ENCODE assay signal across 24 cellular contexts in genomic region chr1:65994223-65994622, GRCh38.
"Had no signal": no experiment of that assay in that cellular context is flagged by ENCODE, and none has a peak within 500 bp of the region (broad histone marks: within the 10 kb centered on the region; RNA-seq: fewer than 3 reads in every experiment).

No MANE protein-coding gene starts in this region.

- H3K4me1 Mint-ChIP-seq: activated CD4-positive, alpha-beta memory T cell treated with anti-CD3 and anti-CD28 coated beads, Interleukin-2, amount 10 ng/mL, durations not matched to agents 7 days and 5 days; activated CD4-positive, alpha-beta T cell treated with anti-CD3 and anti-CD28 coated beads, Interleukin-2, amount 10 ng/mL, durations not matched to agents 24 days and 14 days; activated naive CD8-positive, alpha-beta T cell treated with anti-CD3 and anti-CD28 coated beads, Interleukin-2, amount 50 U/mL, for 24 hours; central memory CD8-positive, alpha-beta T cell; memory B cell; stimulated activated memory B cell treated with anti-CD40 and anti-IgM and Interleukin-4, amounts not matched to agents 10 μg/mL and 1 μg/mL and 100 μg/mL, for 72 hours; T-helper 17 cell had no signal

- H3K36me3 ChIP-seq: brain microvascular endothelial cell, esophagus muscularis mucosa, stomach, upper lobe of left lung had no signal

- ATAC-seq: activated CD4-positive, CD25-positive, alpha-beta regulatory T cell treated with anti-CD3 and anti-CD28 coated beads, Interleukin-2, amount 50 U/mL, for 24 hours; activated naive CD8-positive, alpha-beta T cell treated with anti-CD3 and anti-CD28 coated beads, Interleukin-2, amount 50 U/mL, for 24 hours; left cardiac atrium; natural killer cell treated with Interleukin-12 subunit alpha and Interleukin-12 subunit beta and Interleukin-15 and Interleukin-18, amount 100 ng/mL, for 72 hours; sciatic nerve; stimulated activated memory B cell treated with anti-CD40 and anti-IgM and Interleukin-4, amounts not matched to agents 10 μg/mL and 1 μg/mL and 100 μg/mL, for 72 hours; T-helper 17 cell had no signal

- H3K27ac Mint-ChIP-seq: activated CD4-positive, alpha-beta memory T cell treated with anti-CD3 and anti-CD28 coated beads, Interleukin-2, amount 10 ng/mL, durations not matched to agents 7 days and 5 days; activated CD4-positive, alpha-beta T cell treated with anti-CD3 and anti-CD28 coated beads, Interleukin-2, amount 10 ng/mL, durations not matched to agents 24 days and 14 days; activated naive CD8-positive, alpha-beta T cell treated with anti-CD3 and anti-CD28 coated beads, Interleukin-2, amount 50 U/mL, for 24 hours; memory B cell; natural killer cell treated with Interleukin-12 subunit alpha and Interleukin-12 subunit beta and Interleukin-15 and Interleukin-18, amount 100 ng/mL, for 72 hours; stimulated activated memory B cell treated with anti-CD40 and anti-IgM and Interleukin-4, amounts not matched to agents 10 μg/mL and 1 μg/mL and 100 μg/mL, for 72 hours; T-helper 17 cell had no signal

- H3K9me3 Mint-ChIP-seq: activated CD4-positive, alpha-beta memory T cell treated with anti-CD3 and anti-CD28 coated beads, Interleukin-2, amount 10 ng/mL, durations not matched to agents 7 days and 5 days; activated CD4-positive, alpha-beta T cell treated with anti-CD3 and anti-CD28 coated beads, Interleukin-2, amount 10 ng/mL, durations not matched to agents 24 days and 14 days; activated naive CD8-positive, alpha-beta T cell treated with anti-CD3 and anti-CD28 coated beads, Interleukin-2, amount 50 U/mL, for 24 hours; central memory CD8-positive, alpha-beta T cell; memory B cell; natural killer cell treated with Interleukin-12 subunit alpha and Interleukin-12 subunit beta and Interleukin-15 and Interleukin-18, amount 100 ng/mL, for 72 hours; stimulated activated memory B cell treated with anti-CD40 and anti-IgM and Interleukin-4, amounts not matched to agents 10 μg/mL and 1 μg/mL and 100 μg/mL, for 72 hours had no signal

- H3K9me3 ChIP-seq: esophagus muscularis mucosa, stomach, testis, upper lobe of left lung had no signal

- H3K27ac ChIP-seq: brain microvascular endothelial cell, esophagus muscularis mucosa, stomach, testis, upper lobe of left lung, VCaP had no signal

- H3K4me3 Mint-ChIP-seq: activated CD4-positive, alpha-beta memory T cell treated with anti-CD3 and anti-CD28 coated beads, Interleukin-2, amount 10 ng/mL, durations not matched to agents 7 days and 5 days; activated CD4-positive, alpha-beta T cell treated with anti-CD3 and anti-CD28 coated beads, Interleukin-2, amount 10 ng/mL, durations not matched to agents 24 days and 14 days; activated naive CD8-positive, alpha-beta T cell treated with anti-CD3 and anti-CD28 coated beads, Interleukin-2, amount 50 U/mL, for 24 hours; central memory CD8-positive, alpha-beta T cell; memory B cell; natural killer cell treated with Interleukin-12 subunit alpha and Interleukin-12 subunit beta and Interleukin-15 and Interleukin-18, amount 100 ng/mL, for 72 hours; stimulated activated memory B cell treated with anti-CD40 and anti-IgM and Interleukin-4, amounts not matched to agents 10 μg/mL and 1 μg/mL and 100 μg/mL, for 72 hours; T-helper 17 cell had no signal

- H3K4me3 ChIP-seq: esophagus muscularis mucosa, stomach, testis, upper lobe of left lung had no signal

- H3K36me3 Mint-ChIP-seq: memory B cell; natural killer cell treated with Interleukin-12 subunit alpha and Interleukin-12 subunit beta and Interleukin-15 and Interleukin-18, amount 100 ng/mL, for 72 hours; stimulated activated memory B cell treated with anti-CD40 and anti-IgM and Interleukin-4, amounts not matched to agents 10 μg/mL and 1 μg/mL and 100 μg/mL, for 72 hours had no signal

- H3K27me3 ChIP-seq: brain microvascular endothelial cell, esophagus muscularis mucosa, stomach, testis, upper lobe of left lung had no signal

- H3K4me1 ChIP-seq: esophagus muscularis mucosa, testis, upper lobe of left lung had no signal

- DNase-seq: activated CD4-positive, alpha-beta memory T cell treated with anti-CD3 and anti-CD28 coated beads, Interleukin-2, amount 10 ng/mL, durations not matched to agents 7 days and 5 days; activated CD4-positive, alpha-beta T cell treated with anti-CD3 and anti-CD28 coated beads, Interleukin-2, amount 10 ng/mL, durations not matched to agents 24 days and 14 days; activated effector memory CD4-positive, alpha-beta T cell treated with anti-CD3 and anti-CD28 coated beads, Interleukin-2, amount 50 U/mL, for 16 hours; activated naive CD4-positive, alpha-beta T cell treated with anti-CD3 and anti-CD28 coated beads, Interleukin-2, amount 50 U/mL, for 16 hours; activated naive CD8-positive, alpha-beta T cell treated with anti-CD3 and anti-CD28 coated beads, Interleukin-2, amount 50 U/mL, for 24 hours; anterior cingulate cortex; brain microvascular endothelial cell; glutamatergic neuron; left cardiac atrium; small intestine; stimulated activated CD4-positive, alpha-beta T cell treated with anti-CD3 and anti-CD28 coated beads, Interleukin-2, amount 100 ng/mL, for 24 hours; stomach; SW 1271; T-helper 17 cell; testis; upper lobe of left lung had no signal
